11 cellular contexts compared by ENCODE assay signal in the genomic region with DNA sequence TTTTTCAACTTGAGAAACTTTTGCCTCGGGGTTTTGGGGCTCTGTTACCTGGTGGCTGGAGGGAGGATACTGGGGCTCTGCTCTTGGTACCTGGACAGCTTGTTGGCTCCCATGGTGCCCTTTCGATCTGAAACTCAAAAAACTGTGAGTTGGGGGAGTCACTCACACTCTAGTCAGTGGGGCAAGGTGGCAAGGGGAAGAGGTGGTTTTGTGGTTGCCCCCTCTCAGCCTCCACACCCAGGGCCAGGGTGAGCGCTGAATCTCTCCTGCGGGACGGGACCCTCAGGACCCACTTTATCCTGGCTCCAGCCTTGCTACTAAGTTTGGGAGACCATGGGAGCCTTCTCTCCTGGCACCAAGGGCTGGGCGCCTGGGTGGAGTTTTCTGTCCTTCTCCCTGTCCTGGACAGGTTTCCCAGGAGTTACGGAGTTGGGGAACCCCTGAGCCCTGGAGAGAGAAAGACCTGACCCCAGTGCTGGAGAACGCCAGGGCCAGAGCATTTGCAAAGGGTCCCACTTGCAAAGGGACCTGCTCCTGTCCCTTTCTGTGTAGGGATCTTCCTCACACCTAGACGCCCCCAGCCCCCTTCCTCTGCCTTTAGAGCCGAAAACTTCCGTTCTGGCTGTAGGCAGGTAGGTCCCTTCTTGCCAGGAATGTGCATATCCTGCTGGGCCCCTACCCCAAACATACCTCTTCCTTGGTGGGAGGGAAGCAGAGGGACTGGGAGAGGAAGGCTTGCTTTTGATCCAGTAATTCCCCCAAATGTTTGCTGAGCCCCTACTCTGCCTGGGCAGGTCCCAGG. TPM values are rescaled to one million over a fixed set of nuclear protein-coding genes. Genes with fewer than 3 reads are reported as not detected.
DNase-seq lines count a peak whose midpoint lies in the region; ATAC-seq and TF ChIP-seq lines count a peak whose summit lies in the region.
"Had no signal": no experiment of that assay in that cellular context is flagged by ENCODE, and none has a peak within 500 bp of the region (broad histone marks: within the 10 kb centered on the region; RNA-seq: fewer than 3 reads in every experiment).

No MANE protein-coding gene starts in this region.

- no peaks in the 10 kb centered on the region for H3K9me3 ChIP-seq in HUES6 (ENCODE audit: control insufficient read depth, insufficient read depth, low read depth, low read length)

- TF ChIP-seq CTCF in CD14-positive monocyte (IDR thresholded peaks at IDR 0.05) (no peak), neural crest cell (conservative IDR thresholded peaks at IDR 0.05) (no peak), GM10248 (IDR thresholded peaks at IDR 0.05; ENCODE audit: control extremely low read depth, extremely low read depth, low read depth, missing control alignments) (no peak)

- H3K36me3 Mint-ChIP-seq in CD14-positive monocyte (peaks cover 28 to 32% of the 10 kb centered on the region in 2 donors), neural crest cell (ENCODE audit: low read depth) (no peaks in the 10 kb centered on the region)
- H3K36me3 Mint-ChIP-seq in effector memory CD8-positive, alpha-beta T cell (ENCODE audit: insufficient read depth) = peaks cover 22% of the 10 kb centered on the region
- H3K36me3 Mint-ChIP-seq: activated CD8-positive, alpha-beta memory T cell treated with anti-CD3 and anti-CD28 coated beads, Interleukin-2, amount 10 ng/mL, durations not matched to agents 7 days and 5 days had no signal

- DNase-seq in CD14-positive monocyte (ENCODE audit: low spot score) (no peak), neural crest cell (ENCODE audit: low read depth, low spot score) (no peak), epidermal melanocyte (ENCODE audit: insufficient read length, low spot score) (no peak), GM10248 (ENCODE audit: extremely low spot score) (no peak), occipital lobe (lab: John Stamatoyannopoulos, UW) (no peak), posterior vena cava (ENCODE audit: low spot score) (no peak)
- peak in 1 of 3 experiments; percentile 12 for DNase-seq in effector memory CD8-positive, alpha-beta T cell
- DNase-seq: NCI-H2029 treated with DMSO at 0.1 percent for 48 hours, SHP77 had no signal

- CTCF ChIA-PET in GM10248 (lab: Yijun Ruan, JAX) = interaction anchor here (0.9 to 1.2 kb wide), 5 partner anchors 17 to 395 kb away, joined by 3 read pairs; no protein-coding TSS in a partner anchor

- peaks cover 88% of the 10 kb centered on the region for H3K27me3 ChIP-seq in HUES6 (ENCODE audit: control insufficient read depth, insufficient read depth, low read length)

- POLR2A ChIA-PET in GM10248 (lab: Yijun Ruan, JAX) = interaction anchor here (0.5 kb wide), 1 partner anchor 79 kb away, joined by 3 read pairs; no protein-coding TSS in a partner anchor

- no peak for ATAC-seq in effector memory CD8-positive, alpha-beta T cell (replicated peaks)
- ATAC-seq: activated CD8-positive, alpha-beta memory T cell treated with anti-CD3 and anti-CD28 coated beads, Interleukin-2, amount 10 ng/mL, durations not matched to agents 7 days and 5 days had no signal

- H3K9me3 Mint-ChIP-seq in CD14-positive monocyte (peaks cover 0 to 17% (median 4%) of the 10 kb centered on the region in 7 donors), neural crest cell (no peaks in the 10 kb centered on the region)
- no peaks in the 10 kb centered on the region for H3K9me3 Mint-ChIP-seq in effector memory CD8-positive, alpha-beta T cell

- H3K4me1 ChIP-seq in HUES6 (ENCODE audit: control insufficient read depth, insufficient read depth, low read length) = peaks cover 72% of the 10 kb centered on the region

- H3K4me3 Mint-ChIP-seq in CD14-positive monocyte (peak overlapping the region; percentile 97 to 98), neural crest cell (peak overlapping the region; percentile 88)
- peak overlapping the region; percentile 87 to 92 for H3K4me3 Mint-ChIP-seq in effector memory CD8-positive, alpha-beta T cell

- no peak overlapping the region for H3K9ac ChIP-seq in HUES6 (ENCODE audit: low read length)

- H3K27ac Mint-ChIP-seq in CD14-positive monocyte (no peak overlapping the region), neural crest cell (ENCODE audit: unreplicated experiment) (no peak overlapping the region)
- H3K27ac Mint-ChIP-seq in effector memory CD8-positive, alpha-beta T cell = peak overlapping the region in 1 of 2 donors; percentile 57
- H3K27ac Mint-ChIP-seq: activated CD8-positive, alpha-beta memory T cell treated with anti-CD3 and anti-CD28 coated beads, Interleukin-2, amount 10 ng/mL, durations not matched to agents 7 days and 5 days had no signal

- peak overlapping the region; percentile 91 for H3K4me3 ChIP-seq in HUES6 (ENCODE audit: low read depth, low read length)

- intact Hi-C loops in CD14-positive monocyte (cut with micrococcal nuclease) = no loop called here
- intact Hi-C loops in posterior vena cava (cut with DNase I) = loop anchor here in 1 of 2 donors (2.0 kb wide), 1 partner anchor 46 kb away; no protein-coding TSS in a partner anchor

- no peak overlapping the region for H3K27ac ChIP-seq in HUES6 (ENCODE audit: low read depth, low read length)

- H3K27me3 Mint-ChIP-seq in CD14-positive monocyte (ENCODE audit: low read depth in 3 of 3) = peaks cover 53 to 64% (median 59%) of the 10 kb centered on the region in 3 donors
- H3K27me3 Mint-ChIP-seq in effector memory CD8-positive, alpha-beta T cell = no peaks in the 10 kb centered on the region
- peaks cover 12% of the 10 kb centered on the region for H3K27me3 Mint-ChIP-seq in neural crest cell (ENCODE audit: low read depth)

- H3K4me1 Mint-ChIP-seq in CD14-positive monocyte (peaks cover 38% of the 10 kb centered on the region), neural crest cell (peaks cover 50% of the 10 kb centered on the region)
- H3K4me1 Mint-ChIP-seq in effector memory CD8-positive, alpha-beta T cell (ENCODE audit: low read depth in 2 of 2) = peaks cover 38 to 41% of the 10 kb centered on the region in 2 donors

- H3K36me3 ChIP-seq in HUES6 (ENCODE audit: control insufficient read depth, insufficient read depth, low read length) = no peaks in the 10 kb centered on the region

RNA-seq across cellular contexts. Expression of a gene that starts 2.9 kb away (rescaled TPM):
- polyA plus RNA-seq in CD14-positive monocyte = under 1 TPM; 0.62 to 0.65 TPM
- total RNA-seq in neural crest cell = 57.9 and 62.4 TPM in 2 replicates
- 0.94 TPM for total RNA-seq in occipital lobe
- 10 to 100 TPM; 16.8 to 26.9 TPM for total RNA-seq in posterior vena cava
